8 cellular contexts compared by ENCODE assay signal in the genomic region with DNA sequence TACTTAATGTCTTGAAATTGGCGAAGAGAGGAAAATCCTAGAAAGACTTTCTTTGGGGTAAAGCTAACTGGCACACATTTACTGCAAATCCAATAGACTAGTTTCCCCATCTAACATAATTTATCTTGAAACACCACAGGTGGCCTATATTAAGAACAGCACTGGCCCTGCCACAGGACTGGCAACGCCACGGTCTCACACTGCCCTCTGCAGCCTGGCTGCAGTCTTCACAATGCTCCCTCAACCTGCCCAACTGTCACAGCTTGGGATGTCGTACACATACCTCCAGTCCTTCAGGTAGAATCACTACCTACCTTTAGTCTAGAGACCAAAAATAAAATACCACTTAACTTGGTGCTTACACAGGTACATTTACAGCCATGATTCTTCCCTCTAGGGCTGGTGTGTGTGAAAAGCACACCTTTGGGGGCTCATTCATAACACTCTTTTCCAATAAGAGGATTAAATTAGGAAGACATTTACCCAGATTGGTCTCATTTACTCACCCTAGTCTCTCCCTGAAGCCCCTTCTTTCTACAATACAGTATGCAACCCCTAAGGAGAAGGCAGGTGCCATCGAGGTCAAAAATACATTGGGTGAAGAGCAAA.
DNase-seq lines count a peak whose midpoint lies in the region; ATAC-seq and TF ChIP-seq lines count a peak whose summit lies in the region.

No MANE protein-coding gene starts in this region.

- no peak overlapping the region for H3K4me3 ChIP-seq in PC-3 (ENCODE audit: low read length)

- H3K9me3 ChIP-seq in PC-3 (ENCODE audit: low read length): no peaks in the 10 kb centered on the region

- H3F3A ChIP-seq in PC-3 (ENCODE audit: low read length, unreplicated experiment): no peaks in the 10 kb centered on the region

- no peaks in the 10 kb centered on the region for H3K27me3 ChIP-seq in PC-3 (ENCODE audit: low read length)

- intact Hi-C loops in PC-3 (cut with micrococcal nuclease): loop anchor here (1.0 to 10.0 kb wide), 8 partner anchors 107 to 1412 kb away; a partner anchor contains a TSS

- H3K27ac ChIP-seq in PC-3 (ENCODE audit: low read length): no peak overlapping the region
- no peak overlapping the region for H3K27ac ChIP-seq in caudate nucleus (ENCODE audit: low read depth, low read length)

- H3K9me2 ChIP-seq in PC-3 (replicated peaks; ENCODE audit: low read length): no peaks in the 10 kb centered on the region

- H3K36me3 ChIP-seq in PC-3 (ENCODE audit: low read depth, low read length): no peaks in the 10 kb centered on the region

- POLR2A ChIA-PET in PC-3 (lab: Charles Lee; ENCODE audit: unreplicated experiment): no interaction called here

- no peak overlapping the region for H3K9ac ChIP-seq in PC-3 (ENCODE audit: low read length)

- DNase-seq in DMS153 (lab: John Stamatoyannopoulos, UW): peak; percentile 85
- peak; percentile 48 for DNase-seq in HuH-7 (ENCODE audit: low spot score)
- DNase-seq in PC-3: peak; percentile 84
- peak in 33 of 61 donors; percentile 1 to 69 (median 11) for DNase-seq in caudate nucleus (lab: John Stamatoyannopoulos, UW)
- peak; percentile 85 for DNase-seq in kidney glomerular epithelial cell (lab: John Stamatoyannopoulos, UW)
- no peak for DNase-seq in stimulated activated effector memory CD8-positive, alpha-beta T cell treated with anti-CD3 and anti-CD28 coated beads, Interleukin-12 subunit alpha, Interleukin-12 subunit beta, amount 100 ng/mL, for 72 hours (ENCODE audit: low spot score in 2 of 2)

- H3K4me3 Mint-ChIP-seq in stimulated activated effector memory CD8-positive, alpha-beta T cell treated with anti-CD3 and anti-CD28 coated beads, Interleukin-12 subunit alpha, Interleukin-12 subunit beta, amount 100 ng/mL, for 72 hours: no peak overlapping the region

- H3K4me2 ChIP-seq in PC-3 (ENCODE audit: low read length): no peak overlapping the region

- CTCF ChIA-PET in PC-3 (lab: Charles Lee): interaction anchor here (0.6 to 1.6 kb wide), 3 partner anchors 107 to 863 kb away, joined by 4 to 5 read pairs (median 5); no protein-coding TSS in a partner anchor

- no peaks in the 10 kb centered on the region for H3K9me3 Mint-ChIP-seq in stimulated activated effector memory CD8-positive, alpha-beta T cell treated with anti-CD3 and anti-CD28 coated beads, Interleukin-12 subunit alpha, Interleukin-12 subunit beta, amount 100 ng/mL, for 72 hours

- H2AFZ ChIP-seq in PC-3 (ENCODE audit: low read length): no peak overlapping the region

- H3K4me1 Mint-ChIP-seq in stimulated activated effector memory CD8-positive, alpha-beta T cell treated with anti-CD3 and anti-CD28 coated beads, Interleukin-12 subunit alpha, Interleukin-12 subunit beta, amount 100 ng/mL, for 72 hours: no peaks in the 10 kb centered on the region

- H3K79me2 ChIP-seq in PC-3 (ENCODE audit: low read length): no peaks in the 10 kb centered on the region

- H4K20me1 ChIP-seq in PC-3 (ENCODE audit: low read length): no peaks in the 10 kb centered on the region

- ATAC-seq in GM19395 (IDR thresholded peaks at IDR 0.05; ENCODE audit: unreplicated experiment) (peak; percentile 76), PC-3 (peak; percentile 99), GM21717 (IDR thresholded peaks at IDR 0.05; ENCODE audit: unreplicated experiment) (no peak)
- peak; percentile 67 for ATAC-seq in stimulated activated effector memory CD8-positive, alpha-beta T cell treated with anti-CD3 and anti-CD28 coated beads, Interleukin-12 subunit alpha, Interleukin-12 subunit beta, amount 100 ng/mL, for 72 hours

- no peaks in the 10 kb centered on the region for H3K36me3 Mint-ChIP-seq in stimulated activated effector memory CD8-positive, alpha-beta T cell treated with anti-CD3 and anti-CD28 coated beads, Interleukin-12 subunit alpha, Interleukin-12 subunit beta, amount 100 ng/mL, for 72 hours

- peak; percentile 97 for TF ChIP-seq CTCF in PC-3 (conservative IDR thresholded peaks at IDR 0.05; ENCODE audit: low read depth, low read length)

- H3K27ac Mint-ChIP-seq in stimulated activated effector memory CD8-positive, alpha-beta T cell treated with anti-CD3 and anti-CD28 coated beads, Interleukin-12 subunit alpha, Interleukin-12 subunit beta, amount 100 ng/mL, for 72 hours: no peak overlapping the region

- H3K4me1 ChIP-seq in PC-3 (ENCODE audit: insufficient read depth, low read length): peaks cover 9% of the 10 kb centered on the region

- BruUV-seq in PC-3 (replicated peaks; lab: Mats Ljungman, UMichigan): no TSS peak

Comparison
In these comparisons a context has a peak if more than half of its experiments do, and no peak if none do; other contexts are left out.
1. DNase-seq: peak in DMS153 (single experiment), HuH-7 (single experiment), PC-3 (single experiment), caudate nucleus (33 of 61) and kidney glomerular epithelial cell (single experiment); none in stimulated activated effector memory CD8-positive, alpha-beta T cell treated with anti-CD3 and anti-CD28 coated beads, Interleukin-12 subunit alpha, Interleukin-12 subunit beta, amount 100 ng/mL, for 72 hours (0 of 2).